ENCODE assay signal across 11 cellular contexts in the genomic region with DNA sequence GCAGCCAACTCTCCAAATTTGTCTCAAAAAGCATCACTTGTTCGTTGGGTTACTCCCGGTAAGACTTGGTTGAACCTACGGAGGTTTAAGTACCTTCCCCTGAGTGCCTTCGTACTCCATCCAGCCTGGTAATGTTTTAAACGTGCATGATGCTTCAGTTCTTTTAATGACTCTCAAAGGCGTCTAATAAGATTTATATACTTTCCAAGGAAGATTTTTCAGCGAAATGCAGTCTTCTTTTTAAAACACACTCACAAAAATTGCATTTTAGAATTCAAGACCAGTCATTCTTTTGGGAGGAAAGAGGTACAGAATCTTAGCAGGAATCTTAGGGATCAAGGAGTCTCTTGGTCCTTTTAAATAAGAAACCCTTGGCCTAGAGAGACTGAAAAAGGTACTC. TPM values are rescaled to one million over a fixed set of nuclear protein-coding genes. Genes with fewer than 3 reads are reported as not detected.
DNase-seq lines count a peak whose midpoint lies in the region; ATAC-seq, FAIRE-seq and TF ChIP-seq lines count a peak whose summit lies in the region.
"Had no signal": no experiment of that assay in that cellular context is flagged by ENCODE, and none has a peak within 500 bp of the region (broad histone marks: within the 10 kb centered on the region; RNA-seq: fewer than 3 reads in every experiment).

No MANE protein-coding gene starts in this region.

- H3K27me3 ChIP-seq in cardiac muscle cell (peaks cover 21% of the 10 kb centered on the region), upper lobe of left lung (peaks cover 0 to 18% (median 8%) of the 10 kb centered on the region in 4 donors)

- intact Hi-C loops in Right ventricle myocardium inferior (cut with DNase I) = loop anchor here (5.0 to 10.0 kb wide), 2 partner anchors 200 to 263 kb away; a partner anchor contains a TSS

- H3K9me3 ChIP-seq in cardiac muscle cell (ENCODE audit: low read depth) = no peaks in the 10 kb centered on the region
- no peaks in the 10 kb centered on the region for H3K9me3 ChIP-seq in mesodermal cell (ENCODE audit: control insufficient read depth, low read length)
- H3K9me3 ChIP-seq in upper lobe of left lung = no peaks in the 10 kb centered on the region

- no peak for FAIRE-seq in D721Med (lab: Jason Lieb, UNC)
- FAIRE-seq: TTC549 had no signal

- in situ Hi-C loops in astrocyte of the cerebellum (cut with HindIII; ENCODE audit: low sequenced_read_pairs) = no loop called here

- no peak for TF ChIP-seq EP300 in upper lobe of left lung (IDR thresholded peaks at IDR 0.05)

- H3K4me1 ChIP-seq in cardiac muscle cell (ENCODE audit: low read depth) (peaks cover 10% of the 10 kb centered on the region), mesodermal cell (ENCODE audit: control insufficient read depth, insufficient read depth, low read length, poor library complexity, severe bottlenecking) (no peaks in the 10 kb centered on the region), upper lobe of left lung (peaks cover 6 to 25% (median 22%) of the 10 kb centered on the region in 4 donors)

- no peak for TF ChIP-seq POLR2A in upper lobe of left lung (IDR thresholded peaks at IDR 0.05)

- 4 to 24% methylated on average over 4 of the region's 7 CpGs for WGBS in mesodermal cell (ENCODE audit: insufficient coverage in 2 of 2), 2 experiments
- 45 to 47% methylated on average over 7 of the region's 7 CpGs for WGBS in upper lobe of left lung, 2 donors

- no peaks in the 10 kb centered on the region for H3K36me3 ChIP-seq in cardiac muscle cell
- H3K36me3 ChIP-seq in mesodermal cell (ENCODE audit: control insufficient read depth, insufficient read depth, low read length) = no peaks in the 10 kb centered on the region
- no peaks in the 10 kb centered on the region for H3K36me3 ChIP-seq in upper lobe of left lung

- H3K27ac ChIP-seq in cardiac muscle cell (no peak overlapping the region), mesodermal cell (ENCODE audit: low read depth, low read length, severe bottlenecking) (no peak overlapping the region), upper lobe of left lung (no peak overlapping the region)

- peak in 1 of 2 donors; percentile 5 for DNase-seq in cardiac muscle cell (ENCODE audit: low read depth in 1 of 2, low spot score in 1 of 2)
- no peak for DNase-seq in Right ventricle myocardium inferior (ENCODE audit: missing footprints)
- no peak for DNase-seq in astrocyte of the cerebellum (ENCODE audit: low read depth)
- no peak for DNase-seq in upper lobe of left lung
- DNase-seq in foreskin melanocyte = no peak
- no peak for DNase-seq in D721Med (ENCODE audit: insufficient read length, low spot score)
- no peak for DNase-seq in stimulated activated CD4-positive, alpha-beta T cell treated with anti-CD3 and anti-CD28 coated beads, Interleukin-1b, Interleukin-23, amount 100 ng/mL, for 48 hours
- DNase-seq: NCI-H2029 had no signal

- TF ChIP-seq CTCF in cardiac muscle cell (IDR thresholded peaks at IDR 0.05; ENCODE audit: low read depth, low read length) = no peak
- TF ChIP-seq CTCF in astrocyte of the cerebellum (IDR thresholded peaks at IDR 0.05; ENCODE audit: low read depth, low read length, missing control alignments) = no peak
- no peak for TF ChIP-seq CTCF in upper lobe of left lung (IDR thresholded peaks at IDR 0.05)
- TF ChIP-seq CTCF in D721Med (IDR thresholded peaks at IDR 0.05; ENCODE audit: insufficient read depth, missing control alignments) = no peak

- ATAC-seq in Right ventricle myocardium inferior (no peak), upper lobe of left lung (ENCODE audit: low FRiP score in 2 of 2) (no peak)

- H3K4me3 ChIP-seq in cardiac muscle cell = peak overlapping the region; percentile 72
- H3K4me3 ChIP-seq in astrocyte of the cerebellum (ENCODE audit: low read depth, low read length) = peak overlapping the region; percentile 61
- H3K4me3 ChIP-seq in mesodermal cell (ENCODE audit: extremely low read depth, insufficient read depth, low read length, poor library complexity, severe bottlenecking) = peak overlapping the region; percentile 50
- peak overlapping the region in 3 of 4 donors; percentile 51 to 76 (median 67) for H3K4me3 ChIP-seq in upper lobe of left lung

RNA-seq across cellular contexts. Expression of a gene that starts 0.4 kb away (rescaled TPM):
- total RNA-seq in cardiac muscle cell (51.2 and 54.1 TPM in 2 replicates), Right ventricle myocardium inferior (0.14 TPM), upper lobe of left lung (1 to 10 TPM in 4 of 6 donors, under 1 TPM in 2; 0.77 to 9.4 (median 1.4) TPM)
- 46.8 and 48.7 TPM in 2 replicates for polyA plus RNA-seq in cardiac muscle cell
- 0.52 TPM for polyA plus RNA-seq in mesodermal cell (2013, experiment 1 of 2)
- polyA plus RNA-seq in mesodermal cell (2013, experiment 2 of 2) = 0.40 TPM
- total RNA-seq: lung microvascular endothelial cell had no signal
